ENCODE assay signal across 11 cellular contexts in the genomic region with DNA sequence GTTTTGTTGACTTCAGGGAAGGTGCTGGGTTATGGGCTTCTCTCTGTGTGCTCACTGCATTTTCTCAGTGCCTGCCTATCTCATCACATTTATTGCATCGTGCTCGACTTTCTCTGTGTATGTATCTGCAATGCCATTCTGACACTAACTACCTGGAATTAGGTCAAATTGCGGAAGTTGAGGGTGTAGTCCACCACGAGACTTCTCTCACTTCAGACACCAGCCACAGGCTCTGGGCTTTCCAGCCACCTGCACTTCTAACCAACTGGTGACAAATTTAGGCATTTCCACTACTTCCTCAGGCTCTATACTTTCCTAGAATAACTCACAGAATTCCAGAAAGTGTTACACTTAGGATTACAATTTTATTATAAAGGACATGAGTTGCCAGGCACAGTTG.
DNase-seq lines count a peak whose midpoint lies in the region; ATAC-seq and TF ChIP-seq lines count a peak whose summit lies in the region.
"Had no signal": no experiment of that assay in that cellular context is flagged by ENCODE, and none has a peak within 500 bp of the region (broad histone marks: within the 10 kb centered on the region; RNA-seq: fewer than 3 reads in every experiment).

No MANE protein-coding gene starts in this region.

- CTCF ChIA-PET in A673 (lab: Charles Lee): no interaction called here

- no peaks in the 10 kb centered on the region for H3K36me3 ChIP-seq in A673 (ENCODE audit: insufficient read depth, low read length, poor library complexity, severe bottlenecking)

- no peaks in the 10 kb centered on the region for H3K4me1 ChIP-seq in A673 (ENCODE audit: insufficient read depth, low read length, poor library complexity, severe bottlenecking)

- no peak for TF ChIP-seq CTCF in A673 (conservative IDR thresholded peaks at IDR 0.05; ENCODE audit: low read depth, low read length)
- TF ChIP-seq CTCF in chondrocyte (IDR thresholded peaks at IDR 0.05): no peak

- no peak overlapping the region for H3K4me3 ChIP-seq in A673 (ENCODE audit: low read depth, low read length, poor library complexity, severe bottlenecking)

- ATAC-seq in GM18909 (IDR thresholded peaks at IDR 0.05; ENCODE audit: poor library complexity, unreplicated experiment) (peak; percentile 83), HG02623 (IDR thresholded peaks at IDR 0.05; ENCODE audit: unreplicated experiment) (peak; percentile 79), naive B cell (ENCODE audit: low read depth in 2 of 2) (peak; percentile 83 to 85)

- no peaks in the 10 kb centered on the region for H3K27me3 ChIP-seq in A673 (replicated peaks; ENCODE audit: insufficient read depth, low read depth, low read length, poor library complexity)

- H3K9me3 Mint-ChIP-seq in IgD-negative memory B cell (peaks cover 0 to 3% (median 0%) of the 10 kb centered on the region in 3 donors), naive B cell (peaks cover 0 to 5% (median 1%) of the 10 kb centered on the region in 7 donors), chondrocyte (ENCODE audit: low read depth) (peaks cover 3% of the 10 kb centered on the region)

- H3K27ac Mint-ChIP-seq in IgD-negative memory B cell: peak overlapping the region in 2 of 3 donors; percentile 14 to 88
- H3K27ac Mint-ChIP-seq in naive B cell: peak overlapping the region; percentile 42 to 97 (median 85)
- H3K27ac Mint-ChIP-seq in chondrocyte (ENCODE audit: unreplicated experiment): no peak overlapping the region
- H3K27ac Mint-ChIP-seq: dendritic cell treated with granulocyte-macrophage colony-stimulating factor and Interleukin-4, amounts not matched to agents 40 ng/mL and 50 ng/mL, for 4 days had no signal

- intact Hi-C loops in A673 (cut with micrococcal nuclease; ENCODE audit: unreplicated experiment): no loop called here

- BruUV-seq in A673 (replicated peaks; lab: Mats Ljungman, UMichigan): no TSS peak

- DNase-seq in naive B cell (peak; percentile 51), A673 (ENCODE audit: low spot score) (no peak), chondrocyte (ENCODE audit: low spot score) (no peak), globus pallidus (ENCODE audit: low spot score) (no peak), HUDEP-2 (lab: John Stamatoyannopoulos, UW; ENCODE audit: unreplicated experiment in 76 of 76) (no peak)
- DNase-seq: activated CD4-positive, alpha-beta T cell treated with anti-CD3 and anti-CD28 coated beads for 1 hour; NCI-H2029 treated with DMSO at 0.1 percent for 48 hours had no signal

- no peaks in the 10 kb centered on the region for H3K9me3 ChIP-seq in A673 (ENCODE audit: low read depth, low read length, poor library complexity, severe bottlenecking)

- H3K27me3 Mint-ChIP-seq in IgD-negative memory B cell (no peaks in the 10 kb centered on the region), naive B cell (no peaks in the 10 kb centered on the region), chondrocyte (ENCODE audit: low read depth) (no peaks in the 10 kb centered on the region)
- H3K27me3 Mint-ChIP-seq: dendritic cell treated with granulocyte-macrophage colony-stimulating factor and Interleukin-4, amounts not matched to agents 40 ng/mL and 50 ng/mL, for 4 days had no signal

- H3K36me3 Mint-ChIP-seq in IgD-negative memory B cell (peaks cover 1% of the 10 kb centered on the region), naive B cell (no peaks in the 10 kb centered on the region), chondrocyte (ENCODE audit: low read depth) (no peaks in the 10 kb centered on the region)

- peak overlapping the region in 2 of 4 donors; percentile 60 to 83 for H3K4me3 Mint-ChIP-seq in IgD-negative memory B cell
- H3K4me3 Mint-ChIP-seq in naive B cell: peak overlapping the region in 4 of 8 donors; percentile 19 to 50 (median 42)
- no peak overlapping the region for H3K4me3 Mint-ChIP-seq in chondrocyte (ENCODE audit: unreplicated experiment)
- H3K4me3 Mint-ChIP-seq: dendritic cell treated with granulocyte-macrophage colony-stimulating factor and Interleukin-4, amounts not matched to agents 40 ng/mL and 50 ng/mL, for 4 days had no signal

- POLR2A ChIA-PET in A673 (lab: Charles Lee; ENCODE audit: low non-redundant PET): no interaction called here

- H3K27ac ChIP-seq in A673 (ENCODE audit: low read depth, low read length, poor library complexity, severe bottlenecking): no peak overlapping the region

- H3K4me1 Mint-ChIP-seq in IgD-negative memory B cell (peaks cover 11 to 15% (median 13%) of the 10 kb centered on the region in 3 donors), naive B cell (peaks cover 6 to 12% (median 9%) of the 10 kb centered on the region in 3 donors), chondrocyte (ENCODE audit: low read depth) (peaks cover 6% of the 10 kb centered on the region)
